In genomic region chr11:64321533-64321932, GRCh38 we compare ENCODE assay signal across 15 cellular contexts. TPM values are rescaled to one million over a fixed set of nuclear protein-coding genes. Genes with fewer than 3 reads are reported as not detected.
DNase-seq lines count a peak whose midpoint lies in the region; TF ChIP-seq lines count a peak whose summit lies in the region.
"Had no signal": no experiment of that assay in that cellular context is flagged by ENCODE, and none has a peak within 500 bp of the region (broad histone marks: within the 10 kb centered on the region; RNA-seq: fewer than 3 reads in every experiment).

No MANE protein-coding gene starts in this region.

- no peak for TF ChIP-seq CTCF in chondrocyte (IDR thresholded peaks at IDR 0.05)

- H3K36me3 Mint-ChIP-seq in chondrocyte (ENCODE audit: low read depth): peaks cover 8% of the 10 kb centered on the region

- peak overlapping the region; percentile 58 for H3K27ac ChIP-seq in muscle layer of duodenum (ENCODE audit: low read length)

- H3K4me1 Mint-ChIP-seq in chondrocyte (ENCODE audit: low read depth): peaks cover 26% of the 10 kb centered on the region

- TF ChIP-seq POLR2A in erythroblast (IDR thresholded peaks at IDR 0.05; ENCODE audit: low read length): no peak

- no peaks in the 10 kb centered on the region for H3K9me3 Mint-ChIP-seq in chondrocyte (ENCODE audit: low read depth)
- H3K9me3 Mint-ChIP-seq: activated CD4-positive, alpha-beta memory T cell treated with anti-CD3 and anti-CD28 coated beads for 36 hours had no signal

- no peak overlapping the region for H3K4me3 ChIP-seq in muscle layer of duodenum (ENCODE audit: low read depth in 1 of 2, low read length in 2 of 2)

- no peaks in the 10 kb centered on the region for H3K27me3 Mint-ChIP-seq in chondrocyte (ENCODE audit: low read depth)
- H3K27me3 Mint-ChIP-seq: activated CD4-positive, alpha-beta memory T cell treated with anti-CD3 and anti-CD28 coated beads for 36 hours had no signal

- peaks cover 0 to 16% of the 10 kb centered on the region in 2 donors for H3K4me1 ChIP-seq in muscle layer of duodenum (ENCODE audit: control insufficient read depth in 1 of 2, insufficient read depth in 2 of 2, low read length in 2 of 2)

- DNase-seq in A172 (ENCODE audit: low spot score) (peak; percentile 63), NCI-H2196 treated with DMSO at 0.1 percent for 48 hours (lab: John Stamatoyannopoulos, UW; ENCODE audit: unreplicated experiment) (peak; percentile 74), chondrocyte (ENCODE audit: low spot score) (peak; percentile 56), ecto neural progenitor cell (ENCODE audit: low spot score) (no peak), NCI-H187 (lab: John Stamatoyannopoulos, UW) (no peak), erythroblast (lab: John Stamatoyannopoulos, UW) (no peak)
- DNase-seq in central memory CD4-positive, alpha-beta T cell: no peak
- DNase-seq: activated CD4-positive, alpha-beta memory T cell treated with anti-CD3 and anti-CD28 coated beads for 36 hours; activated naive CD4-positive, alpha-beta T cell treated with anti-CD3 and anti-CD28 coated beads, Interleukin-2, amount 50 U/mL, for 16 hours; T-helper 2 cell had no signal

- H3K27me3 ChIP-seq in muscle layer of duodenum (ENCODE audit: low read depth, low read length): no peaks in the 10 kb centered on the region

- H3K36me3 ChIP-seq in muscle layer of duodenum (ENCODE audit: control insufficient read depth in 1 of 2, insufficient read depth in 2 of 2, low read length in 2 of 2): peaks cover 4 to 27% of the 10 kb centered on the region in 2 donors

- H3K9me3 ChIP-seq in muscle layer of duodenum (ENCODE audit: control insufficient read depth in 1 of 2, low read length in 2 of 2): no peaks in the 10 kb centered on the region

- H3K27ac Mint-ChIP-seq in chondrocyte (ENCODE audit: unreplicated experiment): no peak overlapping the region
- H3K27ac Mint-ChIP-seq: activated CD4-positive, alpha-beta memory T cell treated with anti-CD3 and anti-CD28 coated beads for 36 hours had no signal

- no peak overlapping the region for H3K4me3 Mint-ChIP-seq in chondrocyte (ENCODE audit: unreplicated experiment)
- H3K4me3 Mint-ChIP-seq: activated CD4-positive, alpha-beta memory T cell treated with anti-CD3 and anti-CD28 coated beads for 36 hours had no signal

RNA-seq across cellular contexts. Expression of gene PRDX5, which starts 3.6 kb away (rescaled TPM):
- total RNA-seq in A172 (2014; rRNA removed; shearing (Covaris generic)): 300 and 344 TPM in 2 replicates
- total RNA-seq in chondrocyte: 181 to 234 TPM (median 232 TPM) in 3 replicates

RNA-seq across cellular contexts. Expression of gene TRMT112, which starts 4.2 kb away (rescaled TPM):
- 454 and 683 TPM in 2 replicates for total RNA-seq in A172 (2014; rRNA removed; shearing (Covaris generic))
- total RNA-seq in chondrocyte: 122 to 182 TPM (median 126 TPM) in 3 replicates

RNA-seq across cellular contexts. Expression of gene ESRRA, which starts 16.2 kb away (rescaled TPM):
- total RNA-seq in A172 (2014; rRNA removed; shearing (Covaris generic)): 30.4 and 46.6 TPM in 2 replicates
- 25.6 to 30.7 TPM (median 29.6 TPM) in 3 replicates for total RNA-seq in chondrocyte

RNA-seq across cellular contexts. Expression of gene CCDC88B, which starts 18.5 kb away (rescaled TPM):
- total RNA-seq in A172 (2014; rRNA removed; shearing (Covaris generic)): 6.6 and 6.9 TPM in 2 replicates
- 0.82 to 1.3 TPM (median 0.99 TPM) in 3 replicates for total RNA-seq in chondrocyte

RNA-seq across cellular contexts. Expression of gene CATSPERZ, which starts 21.4 kb away (rescaled TPM):
- not detected in 2 replicates for total RNA-seq in A172 (2014; rRNA removed; shearing (Covaris generic))
- 0.92 to 1.0 TPM in 2 of 3 replicates, not detected in the other for total RNA-seq in chondrocyte
- total RNA-seq: A673; activated CD4-positive, alpha-beta memory T cell treated with anti-CD3 and anti-CD28 coated beads for 36 hours; dermis microvascular lymphatic vessel endothelial cell; glomerular endothelial cell; lower leg skin had no signal

Comparison
In these comparisons a context has a peak if more than half of its experiments do, and no peak if none do; other contexts are left out.
1. DNase-seq: peak in A172 (single experiment), NCI-H2196 treated with DMSO at 0.1 percent for 48 hours (single experiment) and chondrocyte (single experiment); none in ecto neural progenitor cell (single experiment), NCI-H187 (0 of 2), erythroblast (0 of 2) and central memory CD4-positive, alpha-beta T cell (single experiment).